27 cellular contexts compared by ENCODE assay signal in genomic region chr1:183356534-183357182, GRCh38.
"Had no signal": no experiment of that assay in that cellular context is flagged by ENCODE, and none has a peak within 500 bp of the region (broad histone marks: within the 10 kb centered on the region; RNA-seq: fewer than 3 reads in every experiment).

No MANE protein-coding gene starts in this region.

- FAIRE-seq: keratinocyte, small intestine had no signal

- H3K4me1 ChIP-seq: neural progenitor cell, psoas muscle, sigmoid colon, spleen, tibial nerve, uterus had no signal

- H3K27ac ChIP-seq: neural progenitor cell, neutrophil, parathyroid adenoma, psoas muscle, spleen, tibial nerve, uterus had no signal

- H3K27me3 ChIP-seq: neural progenitor cell, sigmoid colon, tibial nerve, uterus had no signal

- ATAC-seq: left lobe of liver; natural killer cell; psoas muscle; stimulated activated memory B cell treated with anti-CD40 and anti-IgM and Interleukin-4, amounts not matched to agents 10 μg/mL and 1 μg/mL and 100 μg/mL, for 72 hours; stimulated activated naive CD8-positive, alpha-beta T cell treated with anti-CD3 and anti-CD28 coated beads, Interleukin-15, amount 100 ng/mL, for 72 hours had no signal

- H3K9me3 ChIP-seq: neutrophil, psoas muscle, sigmoid colon, spleen, tibial nerve, uterus had no signal

- H3K4me2 ChIP-seq: neural progenitor cell had no signal

- H3K4me3 ChIP-seq: lung, neural progenitor cell, psoas muscle, sigmoid colon, spleen, tibial nerve, uterus had no signal

- H3K36me3 ChIP-seq: neural progenitor cell, neutrophil, sigmoid colon, spleen, tibial nerve, uterus had no signal

- H2AFZ ChIP-seq: neural progenitor cell, parathyroid adenoma had no signal

- H3K79me2 ChIP-seq: parathyroid adenoma had no signal

- DNase-seq: hippocampal formation; kidney glomerular epithelial cell; left cardiac atrium; mesendoderm; naive B cell; natural killer cell; nephron progenitor cell; occipital lobe; psoas muscle; sigmoid colon; small intestine; spleen; stimulated activated CD4-positive, alpha-beta T cell treated with anti-CD3 and anti-CD28 coated beads, Interleukin-1b, Interleukin-23, amount 100 ng/mL, for 48 hours; stimulated activated CD4-positive, alpha-beta T cell treated with anti-CD3 and anti-CD28 coated beads, Interleukin-2, amount 100 ng/mL, for 48 hours; stimulated activated CD4-positive, alpha-beta T cell treated with anti-CD3 and anti-CD28 coated beads, Interleukin-4, amount 100 ng/mL, for 4 hours; stimulated activated CD8-positive, alpha-beta memory T cell treated with anti-CD3 and anti-CD28 coated beads, Interleukin-4, amount 100 ng/mL, for 48 hours; stimulated activated naive CD4-positive, alpha-beta T cell treated with Interleukin-2 at 50 U/mL for 16 hours; stimulated activated naive CD8-positive, alpha-beta T cell treated with anti-CD3 and anti-CD28 coated beads, Interleukin-15, amount 100 ng/mL, for 72 hours; uterus had no signal

- H3K9ac ChIP-seq: neural progenitor cell, parathyroid adenoma had no signal
